Comparison of ENCODE assay signal across 11 cellular contexts in the genomic region with DNA sequence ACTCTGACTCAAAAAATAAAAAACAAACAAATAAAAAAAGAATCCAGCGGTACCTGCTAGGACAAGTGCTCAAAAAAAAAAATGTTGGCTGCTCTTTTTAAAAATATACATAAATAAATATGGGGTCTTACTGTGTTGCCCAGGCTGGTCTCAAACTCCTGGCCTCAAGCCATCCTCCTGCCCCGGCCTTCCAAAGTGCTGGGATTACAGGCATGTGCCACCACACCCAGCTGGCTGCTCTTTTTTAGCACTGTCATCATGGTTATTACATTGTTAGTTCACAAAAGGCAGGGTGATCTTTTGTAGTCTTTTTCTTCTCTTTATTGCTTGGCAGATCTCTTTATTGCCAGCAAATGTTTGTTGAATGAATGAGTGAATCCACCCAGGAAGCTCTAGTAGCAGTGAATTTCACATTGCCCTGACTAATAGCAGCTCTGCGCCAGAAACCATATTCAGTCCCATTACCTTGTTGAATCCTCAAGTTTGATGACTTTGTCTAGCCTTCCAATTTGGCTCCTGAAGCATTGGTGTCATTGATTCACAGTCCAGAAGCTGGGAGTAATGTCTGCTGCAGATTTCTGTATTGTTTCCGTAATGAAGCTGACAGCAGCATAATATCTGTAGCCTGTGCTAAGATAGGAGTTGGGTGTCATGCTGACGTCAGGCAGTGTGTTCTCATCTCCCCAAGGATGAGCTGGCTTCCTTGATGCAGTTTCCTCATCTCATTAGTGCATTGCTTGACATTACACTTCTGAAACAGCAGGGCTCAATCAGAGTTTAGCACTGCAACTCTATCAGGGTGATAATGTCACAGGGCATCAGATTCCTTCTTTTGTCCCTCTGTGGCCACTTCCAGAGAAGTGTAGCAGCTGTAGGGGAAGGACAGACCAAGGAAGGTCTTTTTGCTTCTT.
DNase-seq lines count a peak whose midpoint lies in the region; ATAC-seq, FAIRE-seq and TF ChIP-seq lines count a peak whose summit lies in the region.
"Had no signal": no experiment of that assay in that cellular context is flagged by ENCODE, and none has a peak within 500 bp of the region (broad histone marks: within the 10 kb centered on the region; RNA-seq: fewer than 3 reads in every experiment).

No MANE protein-coding gene starts in this region.

- H4K12ac ChIP-seq in trophoblast cell (ENCODE audit: low read depth, low read length): no peak overlapping the region

- H3K79me2 ChIP-seq in PC-3 (ENCODE audit: low read length) (no peaks in the 10 kb centered on the region), trophoblast cell (ENCODE audit: control insufficient read depth, insufficient read depth, low read length, poor library complexity) (peaks cover 3% of the 10 kb centered on the region)

- H4K20me1 ChIP-seq in PC-3 (ENCODE audit: low read length): no peaks in the 10 kb centered on the region

- H3K27ac ChIP-seq in PC-3 (ENCODE audit: low read length) (no peak overlapping the region), trophoblast cell (ENCODE audit: low read depth, low read length) (no peak overlapping the region)
- H3K27ac ChIP-seq in CD4-positive, alpha-beta T cell (ENCODE audit: low read depth, low read length): no peak overlapping the region
- H3K27ac ChIP-seq: cardiac muscle cell, thyroid gland had no signal

- no peak overlapping the region for H3K23ac ChIP-seq in trophoblast cell (ENCODE audit: low read length)

- POLR2A ChIA-PET in PC-3 (lab: Charles Lee; ENCODE audit: unreplicated experiment): no interaction called here
- POLR2A ChIA-PET in CD4-positive, alpha-beta T cell (lab: Charles Lee): no interaction called here

- no peak overlapping the region for H3K18ac ChIP-seq in trophoblast cell (ENCODE audit: low read length)

- no peak overlapping the region for H2BK5ac ChIP-seq in trophoblast cell (ENCODE audit: low read depth, low read length, poor library complexity)

- H3K36me3 Mint-ChIP-seq in CD4-positive, alpha-beta T cell (ENCODE audit: low read depth): no peaks in the 10 kb centered on the region

- H2AFZ ChIP-seq in PC-3 (ENCODE audit: low read length) (no peak overlapping the region), trophoblast cell (ENCODE audit: insufficient read depth, low read length, poor library complexity) (no peak overlapping the region)

- CTCF ChIA-PET in PC-3 (lab: Charles Lee): no interaction called here
- CTCF ChIA-PET in CD4-positive, alpha-beta T cell (lab: Charles Lee): no interaction called here

- H3K14ac ChIP-seq in trophoblast cell (ENCODE audit: low read length): no peak overlapping the region

- DNase-seq in GM12891 (ENCODE audit: insufficient read length, low spot score): no peak
- peak; percentile 34 for DNase-seq in PC-3
- DNase-seq in fibroblast of the conjunctiva (ENCODE audit: low read depth): peak; percentile 18
- peak; percentile 16 to 39 for DNase-seq in trophoblast cell
- no peak for DNase-seq in CD4-positive, alpha-beta T cell
- no peak for DNase-seq in NCI-H1417 treated with DMSO at 0.1 percent for 48 hours (lab: John Stamatoyannopoulos, UW)
- no peak for DNase-seq in GM13976 (ENCODE audit: low spot score)
- DNase-seq in DMS79 treated with DMSO at 0.1 percent for 48 hours (lab: John Stamatoyannopoulos, UW): no peak
- DNase-seq: thyroid gland had no signal

- H3K79me1 ChIP-seq in trophoblast cell (ENCODE audit: low read length): peaks cover 5% of the 10 kb centered on the region

- H3K9me2 ChIP-seq in PC-3 (replicated peaks; ENCODE audit: low read length): no peaks in the 10 kb centered on the region

- intact Hi-C loops in PC-3 (cut with micrococcal nuclease): no loop called here
- intact Hi-C loops in CD4-positive, alpha-beta T cell (cut with DNase I, micrococcal nuclease): no loop called here

- H3K9me3 ChIP-seq in PC-3 (ENCODE audit: low read length) (no peaks in the 10 kb centered on the region), trophoblast cell (ENCODE audit: insufficient read depth, low read depth, low read length) (no peaks in the 10 kb centered on the region)
- H3K9me3 ChIP-seq in CD4-positive, alpha-beta T cell (ENCODE audit: control insufficient read depth, low read length): no peaks in the 10 kb centered on the region
- H3K9me3 ChIP-seq: thyroid gland had no signal

- no peak for TF ChIP-seq CTCF in PC-3 (conservative IDR thresholded peaks at IDR 0.05; ENCODE audit: low read depth, low read length)
- no peak for TF ChIP-seq CTCF in CD4-positive, alpha-beta T cell (IDR thresholded peaks at IDR 0.05)
- TF ChIP-seq CTCF in GM13976 (IDR thresholded peaks at IDR 0.05; ENCODE audit: borderline replicate concordance, control extremely low read depth, extremely low read depth, insufficient read depth, missing control alignments): no peak

- peaks cover 19% of the 10 kb centered on the region for H3K27me3 Mint-ChIP-seq in CD4-positive, alpha-beta T cell

- H3K4me3 ChIP-seq in PC-3 (ENCODE audit: low read length) (no peak overlapping the region), trophoblast cell (ENCODE audit: low read depth, low read length) (no peak overlapping the region)
- H3K4me3 ChIP-seq: cardiac muscle cell, thyroid gland had no signal

- no peaks in the 10 kb centered on the region for H3F3A ChIP-seq in PC-3 (ENCODE audit: low read length, unreplicated experiment)

- peaks cover 78% of the 10 kb centered on the region for H3K27me3 ChIP-seq in PC-3 (ENCODE audit: low read length)
- peaks cover 3% of the 10 kb centered on the region for H3K27me3 ChIP-seq in trophoblast cell (ENCODE audit: insufficient read depth, low read length)
- H3K27me3 ChIP-seq in CD4-positive, alpha-beta T cell (ENCODE audit: control insufficient read depth, insufficient read depth, low read length): peaks cover 8% of the 10 kb centered on the region
- H3K27me3 ChIP-seq: thyroid gland had no signal

- no peak overlapping the region for H3K4me3 Mint-ChIP-seq in CD4-positive, alpha-beta T cell

- BruUV-seq in PC-3 (replicated peaks; lab: Mats Ljungman, UMichigan): no TSS peak

- H2BK120ac ChIP-seq in trophoblast cell (ENCODE audit: insufficient read depth, low read length, poor library complexity): no peak overlapping the region

- H2BK12ac ChIP-seq in trophoblast cell (ENCODE audit: low read length): no peak overlapping the region

- FAIRE-seq in GM12891 (lab: Jason Lieb, UNC): peak; percentile 47

- H2AK5ac ChIP-seq in trophoblast cell (ENCODE audit: low read length): no peak overlapping the region

- TF ChIP-seq POLR2A in GM12891 (IDR thresholded peaks at IDR 0.05; ENCODE audit: low read depth, low read length): no peak

- H3K9ac ChIP-seq in PC-3 (ENCODE audit: low read length) (no peak overlapping the region), trophoblast cell (ENCODE audit: low read length) (no peak overlapping the region)

- H4K8ac ChIP-seq in trophoblast cell (ENCODE audit: low read depth, low read length): no peak overlapping the region

- H3K4me2 ChIP-seq in PC-3 (ENCODE audit: low read length): no peak overlapping the region
- no peak overlapping the region for H3K4me2 ChIP-seq in trophoblast cell (ENCODE audit: low read length)

- peak; percentile 26; the same call in 1 of the 2 replicates for ATAC-seq in PC-3
- ATAC-seq in CD4-positive, alpha-beta T cell (ENCODE audit: poor library complexity): no peak
- ATAC-seq: Panc1 had no signal

- H3K27ac Mint-ChIP-seq in CD4-positive, alpha-beta T cell: no peak overlapping the region

- in situ Hi-C loops in GM13976 (cut with MboI; ENCODE audit: low sequenced_read_pairs, unreplicated experiment): loop anchor here (25.0 kb wide), 1 partner anchor 251 kb away; a partner anchor contains a TSS

- H4K91ac ChIP-seq in trophoblast cell (ENCODE audit: low read depth, low read length): no peak overlapping the region

- H3K9me3 Mint-ChIP-seq in CD4-positive, alpha-beta T cell: no peaks in the 10 kb centered on the region

- H3K36me3 ChIP-seq in PC-3 (ENCODE audit: low read depth, low read length): no peaks in the 10 kb centered on the region
- H3K36me3 ChIP-seq in trophoblast cell (ENCODE audit: control insufficient read depth in 1 of 2, insufficient read depth in 2 of 2, low read length in 2 of 2): no peaks in the 10 kb centered on the region
- H3K36me3 ChIP-seq: cardiac muscle cell, thyroid gland had no signal

- WGBS in trophoblast cell (ENCODE audit: extremely low coverage, insufficient coverage, insufficient read length): no CpG with 5 or more reads among the region's 5 CpGs

- H3K4me1 ChIP-seq in PC-3 (ENCODE audit: insufficient read depth, low read length): no peaks in the 10 kb centered on the region
- H3K4me1 ChIP-seq in trophoblast cell (ENCODE audit: control insufficient read depth in 1 of 2, insufficient read depth in 2 of 2, low read length in 2 of 2): peaks cover 8 to 10% of the 10 kb centered on the region in 2 experiments

- peaks cover 7% of the 10 kb centered on the region for H3K4me1 Mint-ChIP-seq in CD4-positive, alpha-beta T cell (ENCODE audit: low read depth)

- H3K4ac ChIP-seq in trophoblast cell (ENCODE audit: low read depth, low read length): no peak overlapping the region

TF ChIP-seq in GM12891, 5 proteins besides CTCF, POLR2A, EP300 and RAD21:
- no peak for TF ChIP-seq POLR2AphosphoS5 (IDR thresholded peaks at IDR 0.05; ENCODE audit: low read depth, low read length)
- no peak for TF ChIP-seq SPI1 (IDR thresholded peaks at IDR 0.05; ENCODE audit: low read depth, low read length)
- no peak for TF ChIP-seq POU2F2 (IDR thresholded peaks at IDR 0.05; ENCODE audit: low read depth, low read length)
- TF ChIP-seq TAF1 (IDR thresholded peaks at IDR 0.05; ENCODE audit: low read depth, low read length): no peak
- TF ChIP-seq PAX5 (IDR thresholded peaks at IDR 0.05; ENCODE audit: insufficient read depth, low read length, severe bottlenecking): no peak

Comparison
In these comparisons a context has a peak if more than half of its experiments do, and no peak if none do; other contexts are left out.
1. DNase-seq: peak in PC-3 (single experiment), fibroblast of the conjunctiva (single experiment) and trophoblast cell (2 of 2); none in GM12891 (single experiment), CD4-positive, alpha-beta T cell (0 of 10), NCI-H1417 treated with DMSO at 0.1 percent for 48 hours (single experiment), GM13976 (single experiment) and DMS79 treated with DMSO at 0.1 percent for 48 hours (single experiment).